In the genomic region with DNA sequence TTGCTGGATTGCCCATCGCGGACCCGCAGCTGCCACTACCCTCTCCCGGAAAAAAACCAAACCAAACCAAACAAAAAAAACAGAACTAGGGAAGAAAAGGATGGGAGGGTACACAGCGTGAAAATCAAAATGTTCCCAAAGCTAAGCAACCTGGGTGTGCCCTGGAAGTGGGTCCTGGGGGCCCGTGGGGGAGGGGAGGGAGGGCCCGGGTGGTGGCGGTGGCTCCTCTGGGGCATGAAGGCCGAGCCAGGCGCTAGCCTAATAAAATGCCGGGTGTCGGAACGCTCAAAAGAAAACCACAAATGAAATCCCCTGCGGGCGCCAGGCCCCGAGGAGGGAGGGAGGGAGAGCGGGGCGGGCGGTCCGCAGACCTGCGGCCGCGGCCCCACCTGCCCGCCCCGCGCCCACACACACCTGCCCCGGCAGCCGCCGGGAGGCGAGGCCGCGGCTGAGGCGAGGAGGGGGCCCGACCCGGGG, we compare ENCODE assay signal across 1 cellular context.
TF ChIP-seq lines count a peak whose summit lies in the region.

No MANE protein-coding gene starts in this region.

TF ChIP-seq in IMR-90, 13 proteins besides CTCF, POLR2A, EP300 and RAD21 (continued from another document):
- TF ChIP-seq RCOR1 (IDR thresholded peaks at IDR 0.05; ENCODE audit: insufficient replicate concordance, low read length) (no peak), MAZ (IDR thresholded peaks at IDR 0.05; ENCODE audit: borderline replicate concordance, low read depth, low read length) (no peak), CHD1 (IDR thresholded peaks at IDR 0.05; ENCODE audit: low read depth, low read length) (no peak), USF2 (IDR thresholded peaks at IDR 0.05; ENCODE audit: low read depth, low read length) (no peak), FOS (IDR thresholded peaks at IDR 0.05; ENCODE audit: low read depth, low read length) (no peak)
